ENCODE assay signal across 10 cellular contexts in the genomic region with DNA sequence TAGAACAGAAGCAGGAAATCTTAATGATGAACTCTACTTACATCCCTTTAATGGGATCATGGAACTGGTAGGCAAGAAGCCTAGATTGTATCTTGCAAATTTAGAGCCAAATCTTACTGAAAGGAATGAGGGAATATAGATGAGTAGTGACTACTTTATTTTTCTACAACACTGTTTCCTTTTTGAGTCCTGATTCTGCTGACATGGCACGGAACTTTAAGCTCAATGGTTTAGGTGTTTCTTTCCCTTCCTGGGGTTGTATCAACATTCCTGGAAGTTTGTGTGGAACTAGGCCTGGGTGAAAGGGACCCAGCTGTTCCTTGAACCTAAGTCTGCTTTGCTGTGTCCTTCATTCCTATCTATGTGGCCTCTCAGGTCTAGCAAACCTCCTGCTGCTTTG.
"Had no signal": no experiment of that assay in that cellular context is flagged by ENCODE, and none has a peak within 500 bp of the region (broad histone marks: within the 10 kb centered on the region; RNA-seq: fewer than 3 reads in every experiment).

No MANE protein-coding gene starts in this region.

- H3K4me3 ChIP-seq: GM23248, HAP-1 had no signal

- H2AFZ ChIP-seq: GM23248 had no signal

- H3K9me3 ChIP-seq: HAP-1 had no signal

- H3K36me3 ChIP-seq: HAP-1 had no signal

- H3K4me1 ChIP-seq: HAP-1 had no signal

- DNase-seq: GM23248, GOT3, H7, HFFc6, Karpas-422, KBM-7 had no signal

- H3K4me2 ChIP-seq: KMS-11 had no signal

- ATAC-seq: HCT116 had no signal

- H3K27ac ChIP-seq: GM23248, HL-60, KMS-11 had no signal

- H3K9ac ChIP-seq: GM23248, KMS-11 had no signal
